ENCODE assay signal across 16 cellular contexts in the genomic region with DNA sequence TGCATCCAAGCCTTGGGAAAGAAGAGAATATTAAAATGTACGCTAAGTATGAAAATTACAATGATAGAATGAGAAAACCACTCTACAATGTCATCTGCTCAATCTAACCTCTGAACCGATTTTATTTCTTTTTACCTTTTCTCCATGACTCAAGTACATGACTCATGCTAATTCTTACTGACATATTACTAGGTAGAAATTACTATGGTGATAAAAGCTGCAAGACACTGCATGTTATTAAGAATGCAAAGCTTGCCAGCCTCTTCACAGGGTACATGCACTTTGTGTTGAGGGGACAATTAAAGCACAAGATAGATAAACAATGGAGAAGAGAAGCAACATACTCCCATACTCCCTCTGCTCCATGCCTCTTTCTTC. TPM values are rescaled to one million over a fixed set of nuclear protein-coding genes. Genes with fewer than 3 reads are reported as not detected.
A peak's percentile ranks its signal among the peaks of the same experiment; 100 is the strongest.
DNase-seq lines count a peak whose midpoint lies in the region; ATAC-seq and FAIRE-seq lines count a peak whose summit lies in the region.
"Had no signal": no experiment of that assay in that cellular context is flagged by ENCODE, and none has a peak within 500 bp of the region (broad histone marks: within the 10 kb centered on the region; RNA-seq: fewer than 3 reads in every experiment).

No MANE protein-coding gene starts in this region.

- peaks cover 5% of the 10 kb centered on the region for H3K4me1 Mint-ChIP-seq in activated CD4-positive, alpha-beta memory T cell treated with anti-CD3 and anti-CD28 coated beads for 36 hours (ENCODE audit: low read depth)
- H3K4me1 Mint-ChIP-seq: activated B cell treated with CpG ODN at 0.5 μM for 24 hours had no signal

- peak overlapping the region in 1 of 2 donors; percentile 66 for H3K27ac Mint-ChIP-seq in activated naive CD4-positive, alpha-beta T cell treated with anti-CD3 and anti-CD28 coated beads, Interleukin-2, amount 50 U/mL, for 72 hours
- no peak overlapping the region for H3K27ac Mint-ChIP-seq in activated CD4-positive, alpha-beta memory T cell treated with anti-CD3 and anti-CD28 coated beads for 36 hours
- H3K27ac Mint-ChIP-seq: activated B cell treated with CpG ODN at 0.5 μM for 24 hours had no signal

- peaks cover 9 to 15% (median 10%) of the 10 kb centered on the region in 3 donors for H3K4me1 ChIP-seq in skeletal muscle tissue (ENCODE audit: control insufficient read depth in 3 of 3, insufficient read depth in 3 of 3, low read length in 3 of 3)
- H3K4me1 ChIP-seq: body of pancreas had no signal

- H3K9me3 ChIP-seq in skeletal muscle tissue (ENCODE audit: control insufficient read depth in 3 of 3, low read length in 3 of 3) = no peaks in the 10 kb centered on the region
- H3K9me3 ChIP-seq: body of pancreas had no signal

- ATAC-seq in activated naive CD4-positive, alpha-beta T cell treated with anti-CD3 and anti-CD28 coated beads, Interleukin-2, amount 50 U/mL, for 72 hours = peak; percentile 42 to 52
- ATAC-seq in GM19463 (IDR thresholded peaks at IDR 0.05; ENCODE audit: unreplicated experiment) = no peak
- ATAC-seq: body of pancreas had no signal

- no peak for DNase-seq in activated naive CD4-positive, alpha-beta T cell treated with anti-CD3 and anti-CD28 coated beads, Interleukin-2, amount 50 U/mL, for 72 hours (ENCODE audit: low spot score in 2 of 2)
- DNase-seq in activated naive CD4-positive, alpha-beta T cell treated with Interleukin-2 at 50 U/mL for 16 hours = no peak
- peak; percentile 85 for DNase-seq in RCC 7860 (ENCODE audit: low spot score)
- peak; percentile 37 for DNase-seq in epithelial cell of prostate (ENCODE audit: low read depth, low spot score)
- DNase-seq in OCI-M1 (lab: John Stamatoyannopoulos, UW) = no peak
- DNase-seq in activated CD4-positive, alpha-beta memory T cell treated with anti-CD3 and anti-CD28 coated beads for 36 hours = no peak
- DNase-seq: activated B cell treated with CpG ODN at 0.5 μM for 24 hours; body of pancreas; GOT3; KG1; NCI-H1417 treated with DMSO at 0.1 percent for 48 hours; NCI-H524; occipital lobe; stimulated activated CD4-positive, alpha-beta T cell treated with anti-CD3 and anti-CD28 coated beads, Interleukin-12 subunit alpha, Interleukin-12 subunit beta, amount 100 ng/mL, for 4 hours had no signal

- H3K27ac ChIP-seq in epithelial cell of prostate = peak overlapping the region; percentile 80
- H3K27ac ChIP-seq in skeletal muscle tissue (ENCODE audit: low read depth, low read length) = peak overlapping the region; percentile 52
- H3K27ac ChIP-seq: body of pancreas had no signal

- CTCF ChIA-PET in activated CD4-positive, alpha-beta memory T cell treated with anti-CD3 and anti-CD28 coated beads for 36 hours (lab: Charles Lee) = no interaction called here

- intact Hi-C loops in activated CD4-positive, alpha-beta memory T cell treated with anti-CD3 and anti-CD28 coated beads for 36 hours (cut with micrococcal nuclease) = no loop called here

- H3K4me3 Mint-ChIP-seq in activated CD4-positive, alpha-beta memory T cell treated with anti-CD3 and anti-CD28 coated beads for 36 hours = no peak overlapping the region
- H3K4me3 Mint-ChIP-seq: activated B cell treated with CpG ODN at 0.5 μM for 24 hours had no signal

- no peak for FAIRE-seq in RCC 7860 (lab: Jason Lieb, UNC)

- peaks cover 17 to 35% (median 28%) of the 10 kb centered on the region in 3 donors for H3K36me3 ChIP-seq in skeletal muscle tissue (ENCODE audit: control insufficient read depth in 3 of 3, insufficient read depth in 3 of 3, low read length in 3 of 3)

- H3K27me3 Mint-ChIP-seq in activated CD4-positive, alpha-beta memory T cell treated with anti-CD3 and anti-CD28 coated beads for 36 hours = no peaks in the 10 kb centered on the region
- H3K27me3 Mint-ChIP-seq: activated B cell treated with CpG ODN at 0.5 μM for 24 hours had no signal

- POLR2A ChIA-PET in activated CD4-positive, alpha-beta memory T cell treated with anti-CD3 and anti-CD28 coated beads for 36 hours (lab: Charles Lee) = no interaction called here

- H3K9me3 Mint-ChIP-seq in activated naive CD4-positive, alpha-beta T cell treated with anti-CD3 and anti-CD28 coated beads, Interleukin-2, amount 50 U/mL, for 72 hours = no peaks in the 10 kb centered on the region
- H3K9me3 Mint-ChIP-seq in activated CD4-positive, alpha-beta memory T cell treated with anti-CD3 and anti-CD28 coated beads for 36 hours = no peaks in the 10 kb centered on the region
- H3K9me3 Mint-ChIP-seq: activated B cell treated with CpG ODN at 0.5 μM for 24 hours had no signal

- no peak overlapping the region for H3K4me3 ChIP-seq in skeletal muscle tissue (ENCODE audit: low read length in 3 of 3)
- H3K4me3 ChIP-seq: body of pancreas had no signal

- peaks cover 16 to 27% of the 10 kb centered on the region in 2 donors for H3K36me3 Mint-ChIP-seq in activated naive CD4-positive, alpha-beta T cell treated with anti-CD3 and anti-CD28 coated beads, Interleukin-2, amount 50 U/mL, for 72 hours
- peaks cover 46% of the 10 kb centered on the region for H3K36me3 Mint-ChIP-seq in activated CD4-positive, alpha-beta memory T cell treated with anti-CD3 and anti-CD28 coated beads for 36 hours

- H3K27me3 ChIP-seq in skeletal muscle tissue (ENCODE audit: control insufficient read depth in 3 of 3, insufficient read depth in 3 of 3, low read length in 3 of 3) = no peaks in the 10 kb centered on the region
- H3K27me3 ChIP-seq: body of pancreas had no signal

- H3K9ac ChIP-seq in skeletal muscle tissue (ENCODE audit: low read depth in 1 of 3, low read length in 3 of 3) = no peak overlapping the region

RNA-seq across cellular contexts. Expression of gene SFT2D3, which starts 20.7 kb away (rescaled TPM):
- total RNA-seq in activated naive CD4-positive, alpha-beta T cell treated with anti-CD3 and anti-CD28 coated beads, Interleukin-2, amount 50 U/mL, for 72 hours = 1 to 10 TPM; 2.6 to 3.5 TPM
- 7.8 TPM for total RNA-seq in skeletal muscle tissue
- total RNA-seq in activated CD4-positive, alpha-beta memory T cell treated with anti-CD3 and anti-CD28 coated beads for 36 hours = 1 to 10 TPM; 3.1 to 3.6 TPM

RNA-seq across cellular contexts. Expression of gene LIMS2, which starts 46.6 kb away (rescaled TPM):
- 10 to 100 TPM in 1 of 2 donors, 1 to 10 TPM in 1; 8.1 to 15.5 TPM for total RNA-seq in activated naive CD4-positive, alpha-beta T cell treated with anti-CD3 and anti-CD28 coated beads, Interleukin-2, amount 50 U/mL, for 72 hours
- 5.7 TPM for total RNA-seq in skeletal muscle tissue
- total RNA-seq in activated CD4-positive, alpha-beta memory T cell treated with anti-CD3 and anti-CD28 coated beads for 36 hours = 10 to 100 TPM; 12.3 to 13.1 TPM

Comparison
In these comparisons a context has a peak if more than half of its experiments do, and no peak if none do; other contexts are left out.
1. DNase-seq: peak in RCC 7860 (single experiment) and epithelial cell of prostate (single experiment); none in activated naive CD4-positive, alpha-beta T cell treated with anti-CD3 and anti-CD28 coated beads, Interleukin-2, amount 50 U/mL, for 72 hours (0 of 2), activated naive CD4-positive, alpha-beta T cell treated with Interleukin-2 at 50 U/mL for 16 hours (single experiment), OCI-M1 (single experiment) and activated CD4-positive, alpha-beta memory T cell treated with anti-CD3 and anti-CD28 coated beads for 36 hours (single experiment).